Comparison of ENCODE assay signal across 8 cellular contexts in the genomic region with DNA sequence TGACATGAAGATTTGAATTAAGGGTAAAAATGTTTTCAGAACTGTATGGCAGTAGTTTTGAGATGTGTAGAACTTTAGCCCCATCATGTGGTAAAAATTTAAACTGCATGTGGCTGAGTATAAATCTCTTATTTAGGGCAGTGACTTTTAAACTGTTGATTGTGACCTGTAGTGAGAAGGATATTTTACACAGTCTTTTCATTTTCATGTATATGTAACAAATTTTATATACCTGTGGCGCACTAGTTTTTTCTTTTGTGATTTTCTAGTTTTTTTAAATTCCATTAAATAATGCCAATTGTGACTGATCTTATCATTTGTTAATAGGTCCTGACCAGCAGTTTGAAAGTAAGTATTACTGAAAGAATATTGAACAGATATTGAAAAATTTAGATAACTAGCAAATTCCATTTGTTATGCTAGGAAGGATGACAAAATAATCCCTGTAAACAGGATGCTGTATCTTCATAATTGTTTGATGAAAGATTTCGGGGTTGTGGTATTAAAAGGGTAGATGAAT. TPM values are rescaled to one million over a fixed set of nuclear protein-coding genes. Genes with fewer than 3 reads are reported as not detected.
DNase-seq lines count a peak whose midpoint lies in the region; ATAC-seq lines count a peak whose summit lies in the region.

No MANE protein-coding gene starts in this region.

- H3K27me3 ChIP-seq in GM23248 (replicated peaks; ENCODE audit: insufficient read depth), result no peaks in the 10 kb centered on the region

- H2AFZ ChIP-seq in GM23248, result no peak overlapping the region

- 78 to 83% methylated on average over 2 of the region's 2 CpGs for WGBS in GM23248 (ENCODE audit: low coverage in 1 of 2, low lambda C conversion rate in 2 of 2, missing lambda C conversion rate in 2 of 2), 2 experiments

- H3K27me3 Mint-ChIP-seq in activated T-cell treated with anti-CD3 and anti-CD28 coated beads, Interleukin-2, amount 50 U/mL, for 72 hours (ENCODE audit: low read depth), result no peaks in the 10 kb centered on the region

- peak overlapping the region in 1 of 2 donors; percentile 77 for H3K4me3 Mint-ChIP-seq in activated T-cell treated with anti-CD3 and anti-CD28 coated beads, Interleukin-2, amount 50 U/mL, for 72 hours

- ATAC-seq in activated T-cell treated with anti-CD3 and anti-CD28 coated beads, Interleukin-2, amount 50 U/mL, for 72 hours (replicated peaks in 1 of 2), result peak; percentile 58 to 72
- no peak for ATAC-seq in GM21390 (IDR thresholded peaks at IDR 0.05; ENCODE audit: unreplicated experiment)

- H3K27ac ChIP-seq in GM23248, result 0 out of 2 replicates have a peak overlapping the region, but pooled peaks have one; percentile 13

- peaks cover 10% of the 10 kb centered on the region for H3K4me1 ChIP-seq in GM23248 (ENCODE audit: insufficient read depth)

- H3F3A ChIP-seq in GM23248 (ENCODE audit: insufficient read depth), result peaks cover 7% of the 10 kb centered on the region

- H3K9me3 ChIP-seq in GM23248 (ENCODE audit: low read depth), result no peaks in the 10 kb centered on the region

- in situ Hi-C loops in GM23248 (cut with MboI), result loop anchor here (25.0 kb wide), 1 partner anchor 959 kb away; no protein-coding TSS in a partner anchor

- peaks cover 97% of the 10 kb centered on the region for H3K79me2 ChIP-seq in GM23248 (ENCODE audit: insufficient read depth)

- no peaks in the 10 kb centered on the region for H3K9me3 Mint-ChIP-seq in activated T-cell treated with anti-CD3 and anti-CD28 coated beads, Interleukin-2, amount 50 U/mL, for 72 hours

- H3K27ac Mint-ChIP-seq in activated T-cell treated with anti-CD3 and anti-CD28 coated beads, Interleukin-2, amount 50 U/mL, for 72 hours, result peak overlapping the region; percentile 99

- no peak overlapping the region for H3K9ac ChIP-seq in GM23248

- no peaks in the 10 kb centered on the region for H3K9me2 ChIP-seq in GM23248 (ENCODE audit: insufficient read depth)

- H3K36me3 Mint-ChIP-seq in activated T-cell treated with anti-CD3 and anti-CD28 coated beads, Interleukin-2, amount 50 U/mL, for 72 hours (ENCODE audit: insufficient read depth in 2 of 2), result peaks cover 0 to 22% of the 10 kb centered on the region in 2 donors

- no peaks in the 10 kb centered on the region for H3K36me3 ChIP-seq in GM23248 (ENCODE audit: low read depth)

- H4K20me1 ChIP-seq in GM23248 (ENCODE audit: insufficient read depth), result no peaks in the 10 kb centered on the region

- peak; percentile 54 for DNase-seq in NCI-H1436 (lab: John Stamatoyannopoulos, UW)
- DNase-seq in NCI-H1436 treated with DMSO at 0.1 percent for 48 hours (lab: John Stamatoyannopoulos, UW), result no peak
- peak; percentile 60 for DNase-seq in GM23248
- DNase-seq in NCI-H2107 (lab: John Stamatoyannopoulos, UW), result peak; percentile 16
- peak in 1 of 2 donors; percentile 58 for DNase-seq in activated T-cell treated with anti-CD3 and anti-CD28 coated beads, Interleukin-2, amount 50 U/mL, for 72 hours
- DNase-seq in germinal center (ENCODE audit: low spot score), result peak; percentile 50
- peak; percentile 78 for DNase-seq in pons (ENCODE audit: low spot score)

- H3K4me2 ChIP-seq in GM23248 (ENCODE audit: unreplicated experiment), result no peak overlapping the region

- no peak overlapping the region for H3K4me3 ChIP-seq in GM23248

- peaks cover 57% of the 10 kb centered on the region for H3K4me1 Mint-ChIP-seq in activated T-cell treated with anti-CD3 and anti-CD28 coated beads, Interleukin-2, amount 50 U/mL, for 72 hours (ENCODE audit: low read depth)

RNA-seq across cellular contexts. Expression of a gene that starts 47.2 kb away (rescaled TPM):
- total RNA-seq in GM23248 (2014; rRNA removed; shearing (Covaris generic)), result 35.5 and 41.7 TPM in 2 replicates
- 38.1 and 38.8 TPM in 2 replicates for polyA plus RNA-seq in GM23248 (2016; fragmentation: Nextera tagmentation; extraction: Ambion mirVana)
- 100 to 1,000 TPM in 1 of 2 donors, 10 to 100 TPM in 1; 95.8 to 104 TPM for total RNA-seq in activated T-cell treated with anti-CD3 and anti-CD28 coated beads, Interleukin-2, amount 50 U/mL, for 72 hours
